In genomic region chr14:50260511-50260910, GRCh38 we compare ENCODE assay signal across 9 cellular contexts. TPM values are rescaled to one million over a fixed set of nuclear protein-coding genes. Genes with fewer than 3 reads are reported as not detected.
DNase-seq lines count a peak whose midpoint lies in the region; ATAC-seq and TF ChIP-seq lines count a peak whose summit lies in the region.
"Had no signal": no experiment of that assay in that cellular context is flagged by ENCODE, and none has a peak within 500 bp of the region (broad histone marks: within the 10 kb centered on the region; RNA-seq: fewer than 3 reads in every experiment).

No MANE protein-coding gene starts in this region.

- ATAC-seq in natural killer cell (peak; percentile 49 to 57 (median 53)), GM19328 (IDR thresholded peaks at IDR 0.05; ENCODE audit: unreplicated experiment) (no peak), GM21717 (IDR thresholded peaks at IDR 0.05; ENCODE audit: unreplicated experiment) (no peak), GM21825 (IDR thresholded peaks at IDR 0.05; ENCODE audit: unreplicated experiment) (no peak)

- H3K4me3 Mint-ChIP-seq in CD14-positive monocyte (no peak overlapping the region), endothelial cell (ENCODE audit: unreplicated experiment) (no peak overlapping the region), natural killer cell (no peak overlapping the region)
- H3K4me3 Mint-ChIP-seq: T-cell had no signal

- peaks cover 3% of the 10 kb centered on the region for H3K36me3 ChIP-seq in OCI-LY3 (replicated peaks; ENCODE audit: low read depth, low read length)

- H3K36me3 Mint-ChIP-seq in CD14-positive monocyte = no peaks in the 10 kb centered on the region
- no peaks in the 10 kb centered on the region for H3K36me3 Mint-ChIP-seq in endothelial cell (ENCODE audit: low read depth, unreplicated experiment)
- H3K36me3 Mint-ChIP-seq in natural killer cell = no peaks in the 10 kb centered on the region

- H2AFZ ChIP-seq in OCI-LY3 (ENCODE audit: low read depth, low read length) = no peak overlapping the region

- H3K9me3 Mint-ChIP-seq in CD14-positive monocyte = no peaks in the 10 kb centered on the region
- no peaks in the 10 kb centered on the region for H3K9me3 Mint-ChIP-seq in endothelial cell (ENCODE audit: unreplicated experiment)
- H3K9me3 Mint-ChIP-seq in natural killer cell = no peaks in the 10 kb centered on the region
- H3K9me3 Mint-ChIP-seq: T-cell had no signal

- no peak for DNase-seq in CD14-positive monocyte (ENCODE audit: low spot score)
- DNase-seq in endothelial cell (ENCODE audit: low spot score) = peak; percentile 16
- DNase-seq in natural killer cell = no peak

- no peaks in the 10 kb centered on the region for H3K4me1 ChIP-seq in OCI-LY3 (ENCODE audit: low read length)

- H3K79me2 ChIP-seq in OCI-LY3 (ENCODE audit: low read length) = no peaks in the 10 kb centered on the region

- peak overlapping the region in 1 of 7 donors; percentile 27 for H3K27ac Mint-ChIP-seq in CD14-positive monocyte
- H3K27ac Mint-ChIP-seq in endothelial cell (ENCODE audit: unreplicated experiment) = no peak overlapping the region
- no peak overlapping the region for H3K27ac Mint-ChIP-seq in natural killer cell

- H3K4me2 ChIP-seq in OCI-LY3 (ENCODE audit: low read length) = no peak overlapping the region

- no peaks in the 10 kb centered on the region for H4K20me1 ChIP-seq in OCI-LY3 (ENCODE audit: insufficient read depth, low read length)

- no peaks in the 10 kb centered on the region for H3K4me1 Mint-ChIP-seq in CD14-positive monocyte
- H3K4me1 Mint-ChIP-seq in endothelial cell (ENCODE audit: unreplicated experiment) = no peaks in the 10 kb centered on the region
- H3K4me1 Mint-ChIP-seq in natural killer cell = no peaks in the 10 kb centered on the region

- no peaks in the 10 kb centered on the region for H3K27me3 ChIP-seq in OCI-LY3 (ENCODE audit: low read depth, low read length)

- H3K9me3 ChIP-seq in OCI-LY3 (ENCODE audit: insufficient read depth, low read length) = no peaks in the 10 kb centered on the region

- no peak overlapping the region for H3K9ac ChIP-seq in OCI-LY3 (ENCODE audit: low read length)

- H3K4me3 ChIP-seq in GM12875 (ENCODE audit: low read depth, low read length) (no peak overlapping the region), OCI-LY3 (ENCODE audit: low read length) (no peak overlapping the region)

- H3K27me3 Mint-ChIP-seq in CD14-positive monocyte (ENCODE audit: low read depth in 3 of 3) (no peaks in the 10 kb centered on the region), endothelial cell (ENCODE audit: unreplicated experiment) (peaks cover 2% of the 10 kb centered on the region), natural killer cell (ENCODE audit: low read depth in 2 of 2) (no peaks in the 10 kb centered on the region)
- H3K27me3 Mint-ChIP-seq: T-cell had no signal

- intact Hi-C loops in CD14-positive monocyte (cut with micrococcal nuclease) = loop anchor here in 1 of 2 donors (10.0 kb wide), 1 partner anchor 1316 kb away; no protein-coding TSS in a partner anchor
- intact Hi-C loops in natural killer cell (cut with micrococcal nuclease) = no loop called here

- TF ChIP-seq CTCF in CD14-positive monocyte (IDR thresholded peaks at IDR 0.05) = peak; percentile 54
- peak; percentile 48; the same call in 1 of the 2 replicates for TF ChIP-seq CTCF in GM12875 (IDR thresholded peaks at IDR 0.05; ENCODE audit: borderline replicate concordance, insufficient read depth, low read depth, low read length)
- peak; percentile 57 for TF ChIP-seq CTCF in OCI-LY3 (IDR thresholded peaks at IDR 0.05; ENCODE audit: low read depth, low read length)
- TF ChIP-seq CTCF in endothelial cell (IDR thresholded peaks at IDR 0.05; ENCODE audit: unreplicated experiment) = peak; percentile 45
- TF ChIP-seq CTCF in natural killer cell (IDR thresholded peaks at IDR 0.05) = peak; percentile 16

- no peak overlapping the region for H3K27ac ChIP-seq in OCI-LY3 (ENCODE audit: low read length)

RNA-seq across cellular contexts. Expression of gene SOS2, which starts 29.1 kb away (rescaled TPM):
- polyA plus RNA-seq in CD14-positive monocyte = 10 to 100 TPM in 1 of 2 donors, 1 to 10 TPM in 1; 9.3 to 12.0 TPM
- total RNA-seq in endothelial cell (ENCODE audit: unreplicated experiment) = 27.9 TPM
- 10 to 100 TPM; 64.7 to 82.2 (median 69.5) TPM for total RNA-seq in natural killer cell

RNA-seq across cellular contexts. Expression of gene L2HGDH, which starts 51.5 kb away (rescaled TPM):
- under 1 TPM; 0.11 to 0.86 TPM for polyA plus RNA-seq in CD14-positive monocyte
- total RNA-seq in endothelial cell (ENCODE audit: unreplicated experiment) (7.6 TPM), natural killer cell (1 to 10 TPM; 4.2 to 5.6 (median 5.4) TPM)

RNA-seq across cellular contexts. Expression of gene DMAC2L, which starts 51.6 kb away (rescaled TPM):
- 10 to 100 TPM; 13.4 to 17.3 TPM for polyA plus RNA-seq in CD14-positive monocyte
- 14.1 TPM for total RNA-seq in endothelial cell (ENCODE audit: unreplicated experiment)
- 10 to 100 TPM; 24.7 to 28.7 (median 25.0) TPM for total RNA-seq in natural killer cell

Comparison
In these comparisons a context has a peak if more than half of its experiments do, and no peak if none do; other contexts are left out.
1. ATAC-seq: peak in natural killer cell (3 of 3); none in GM19328 (single experiment), GM21717 (single experiment) and GM21825 (single experiment).
2. Peak in every context shown above with its lines, with median percentiles within 50 percentile points of each other: CTCF ChIP-seq.